8 cellular contexts compared by ENCODE assay signal in the genomic region with DNA sequence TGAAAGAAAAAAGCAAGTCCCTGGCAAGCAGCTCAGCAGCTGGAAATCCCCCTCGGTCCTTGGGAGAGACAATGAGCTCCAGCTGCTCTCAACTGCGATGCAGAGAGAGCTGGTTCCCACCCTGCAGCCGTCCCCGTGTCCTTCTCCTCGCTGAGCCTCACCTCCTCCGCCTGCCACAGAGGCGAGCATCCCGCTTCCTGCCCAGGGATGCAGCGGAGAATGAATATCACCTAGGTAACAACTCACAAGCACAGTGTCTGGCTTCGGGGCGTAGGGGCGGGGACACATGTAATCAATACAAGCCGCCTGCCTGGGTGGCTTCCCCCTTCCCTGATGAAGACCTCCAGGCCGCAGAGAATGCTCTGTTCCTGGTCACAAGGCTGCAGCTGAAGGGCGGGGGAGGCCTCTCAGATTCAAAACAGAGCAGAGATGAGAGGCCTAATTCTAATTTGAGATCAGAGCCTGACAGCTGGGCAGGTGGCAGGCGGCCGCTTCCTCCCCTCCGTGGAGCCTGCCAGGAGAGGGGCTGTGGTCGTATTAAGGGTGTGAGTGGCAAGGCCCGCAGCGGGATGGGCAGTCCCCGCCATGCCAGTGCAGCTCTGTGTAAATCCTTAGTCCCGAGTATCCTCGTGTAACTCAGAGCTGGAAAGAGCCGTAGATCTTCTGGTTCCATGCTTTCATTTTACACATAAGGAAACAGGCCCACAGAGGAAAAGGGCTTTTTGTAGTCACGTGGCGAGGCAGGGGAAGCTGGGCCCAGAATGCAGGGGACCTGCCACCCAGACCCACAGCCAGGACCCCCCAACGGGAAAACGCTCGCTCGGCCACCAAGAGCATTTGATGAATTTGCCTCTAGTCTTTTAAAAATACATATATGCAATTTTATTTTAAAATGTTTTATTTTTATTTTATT. TPM values are rescaled to one million over a fixed set of nuclear protein-coding genes. Genes with fewer than 3 reads are reported as not detected.
DNase-seq lines count a peak whose midpoint lies in the region; ATAC-seq and TF ChIP-seq lines count a peak whose summit lies in the region.

No MANE protein-coding gene starts in this region.

- no peaks in the 10 kb centered on the region for H3K27me3 Mint-ChIP-seq in activated naive CD8-positive, alpha-beta T cell treated with anti-CD3 and anti-CD28 coated beads for 36 hours

- H3K36me3 ChIP-seq in mucosa of descending colon (ENCODE audit: low read depth): no peaks in the 10 kb centered on the region

- peaks cover 39% of the 10 kb centered on the region for H3K4me1 Mint-ChIP-seq in activated naive CD8-positive, alpha-beta T cell treated with anti-CD3 and anti-CD28 coated beads for 36 hours

- no peak overlapping the region for H3K4me3 Mint-ChIP-seq in activated naive CD8-positive, alpha-beta T cell treated with anti-CD3 and anti-CD28 coated beads for 36 hours

- peak; percentile 77 for DNase-seq in G401 (ENCODE audit: low spot score)
- peak; percentile 95 for DNase-seq in NCI-H1105 treated with DMSO at 0.1 percent for 48 hours (lab: John Stamatoyannopoulos, UW)
- no peak for DNase-seq in activated naive CD8-positive, alpha-beta T cell treated with anti-CD3 and anti-CD28 coated beads for 36 hours
- peak in 2 of 3 donors; percentile 32 to 48 for DNase-seq in mucosa of descending colon
- DNase-seq in activated CD8-positive, alpha-beta memory T cell treated with anti-CD3 and anti-CD28 coated beads, Interleukin-2, amount 50 U/mL, for 4 hours: no peak
- no peak for DNase-seq in activated CD4-positive, CD25-positive, alpha-beta regulatory T cell (lab: John Stamatoyannopoulos, UW)
- DNase-seq in RWPE1 (ENCODE audit: low spot score): no peak

- no peaks in the 10 kb centered on the region for H3K9me3 Mint-ChIP-seq in activated naive CD8-positive, alpha-beta T cell treated with anti-CD3 and anti-CD28 coated beads for 36 hours

- TF ChIP-seq CTCF in mucosa of descending colon (IDR thresholded peaks at IDR 0.05) (no peak), RWPE1 (conservative IDR thresholded peaks at IDR 0.05; ENCODE audit: low read depth) (no peak)

- intact Hi-C loops in mucosa of descending colon (cut with DNase I, micrococcal nuclease): no loop called here

- peak overlapping the region; percentile 51 for H3K27ac Mint-ChIP-seq in activated naive CD8-positive, alpha-beta T cell treated with anti-CD3 and anti-CD28 coated beads for 36 hours

- ATAC-seq in GM21423 (IDR thresholded peaks at IDR 0.05; ENCODE audit: unreplicated experiment) (peak; percentile 50), mucosa of descending colon (no peak)

- peaks cover 27% of the 10 kb centered on the region for H3K4me1 ChIP-seq in mucosa of descending colon (ENCODE audit: low read depth)

- no peak overlapping the region for H3K4me3 ChIP-seq in mucosa of descending colon

- POLR2A ChIA-PET in RWPE1 (lab: Yijun Ruan, JAX; ENCODE audit: low non-redundant PET): no interaction called here

- no peak overlapping the region for H3K27ac ChIP-seq in RWPE1

- in situ Hi-C loops in G401 (cut with HindIII; ENCODE audit: low sequenced_read_pairs): no loop called here

- H3K36me3 Mint-ChIP-seq in activated naive CD8-positive, alpha-beta T cell treated with anti-CD3 and anti-CD28 coated beads for 36 hours: no peaks in the 10 kb centered on the region

- CTCF ChIA-PET in RWPE1 (lab: Yijun Ruan, JAX): interaction anchor here (0.6 kb wide), 2 partner anchors 49 to 233 kb away, joined by 3 read pairs; no protein-coding TSS in a partner anchor

- H3K9me3 ChIP-seq in mucosa of descending colon: no peaks in the 10 kb centered on the region

RNA-seq across cellular contexts. Expression of gene ZDHHC19, which starts 24.3 kb away (rescaled TPM):
- total RNA-seq in G401 (2014; rRNA removed; shearing (Covaris generic)): not detected in 2 replicates
- total RNA-seq in activated naive CD8-positive, alpha-beta T cell treated with anti-CD3 and anti-CD28 coated beads for 36 hours: not detected
- total RNA-seq in mucosa of descending colon: not detected

RNA-seq across cellular contexts. Expression of gene SLC51A, which starts 29.4 kb away (rescaled TPM):
- total RNA-seq in G401 (2014; rRNA removed; shearing (Covaris generic)): not detected in 2 replicates
- total RNA-seq in activated naive CD8-positive, alpha-beta T cell treated with anti-CD3 and anti-CD28 coated beads for 36 hours: not detected
- 100 to 1,000 TPM in 1 of 3 donors, 10 to 100 TPM in 2; 16.4 to 135 (median 22.9) TPM for total RNA-seq in mucosa of descending colon

Comparison
In these comparisons a context has a peak if more than half of its experiments do, and no peak if none do; other contexts are left out.
1. DNase-seq: peak in G401 (single experiment), NCI-H1105 treated with DMSO at 0.1 percent for 48 hours (single experiment) and mucosa of descending colon (2 of 3); none in activated naive CD8-positive, alpha-beta T cell treated with anti-CD3 and anti-CD28 coated beads for 36 hours (single experiment), activated CD8-positive, alpha-beta memory T cell treated with anti-CD3 and anti-CD28 coated beads, Interleukin-2, amount 50 U/mL, for 4 hours (single experiment), activated CD4-positive, CD25-positive, alpha-beta regulatory T cell (0 of 4) and RWPE1 (single experiment).
2. RNA of gene SLC51A, which starts 29.4 kb away (total RNA-seq): 16.4 to 135 TPM in mucosa of descending colon; not detected in G401 and not detected in activated naive CD8-positive, alpha-beta T cell treated with anti-CD3 and anti-CD28 coated beads for 36 hours; every median in the first group is over 10 times any median in the second.